In the genomic region with DNA sequence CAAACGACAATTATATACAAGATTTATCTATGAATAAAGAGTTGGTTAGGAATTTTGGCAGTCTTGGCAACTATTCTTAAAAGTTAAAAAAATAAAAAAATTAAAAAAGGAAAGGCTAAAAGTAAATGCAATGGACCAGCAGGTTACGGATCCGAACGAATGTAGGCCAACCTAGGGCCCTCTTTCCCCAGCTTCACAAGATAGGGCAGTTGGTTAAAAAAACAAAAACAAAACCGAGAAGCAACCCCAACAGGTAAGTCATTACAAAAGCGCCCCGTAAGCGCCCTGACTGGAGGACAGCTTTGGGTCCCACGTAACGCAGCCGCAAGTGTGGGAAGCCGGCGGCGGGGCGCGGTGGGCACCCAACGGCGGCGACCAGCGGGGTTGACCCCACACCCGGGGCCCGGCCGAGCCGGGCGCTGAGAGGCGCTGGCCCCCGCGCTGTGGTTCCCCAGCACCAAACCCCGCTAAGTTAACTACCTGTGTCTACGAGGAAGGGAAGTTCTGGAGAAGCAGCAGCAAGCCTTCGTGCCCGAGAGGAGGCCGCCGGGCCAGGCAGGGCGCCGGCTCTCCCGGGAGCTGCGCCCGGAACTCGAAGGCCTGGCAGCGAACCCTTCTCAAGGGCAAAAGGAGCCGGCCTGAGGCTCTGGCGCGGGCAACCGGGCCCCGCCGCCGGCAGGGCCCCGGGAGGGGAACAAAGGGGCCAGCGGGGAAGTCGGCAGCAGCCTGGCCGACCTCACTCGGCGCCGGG, we compare ENCODE assay signal across 1 cellular context.
TF ChIP-seq lines count a peak whose summit lies in the region.

No MANE protein-coding gene starts in this region.

TF ChIP-seq in HepG2, 621 proteins besides CTCF, POLR2A, EP300 and RAD21 (continued from another document and continues in another):
- TF ChIP-seq, protein P1, sequence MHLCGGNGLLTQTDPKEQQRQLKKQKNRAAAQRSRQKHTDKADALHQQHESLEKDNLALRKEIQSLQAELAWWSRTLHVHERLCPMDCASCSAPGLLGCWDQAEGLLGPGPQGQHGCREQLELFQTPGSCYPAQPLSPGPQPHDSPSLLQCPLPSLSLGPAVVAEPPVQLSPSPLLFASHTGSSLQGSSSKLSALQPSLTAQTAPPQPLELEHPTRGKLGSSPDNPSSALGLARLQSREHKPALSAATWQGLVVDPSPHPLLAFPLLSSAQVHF (CRISPR knock-in tag; IDR thresholded peaks at IDR 0.05), result no peak
- no peak for TF ChIP-seq NFE2 (CRISPR knock-in tag; IDR thresholded peaks at IDR 0.05)
- no peak; the same call in 1 of the 2 replicates for TF ChIP-seq ZNF776 (CRISPR knock-in tag; IDR thresholded peaks at IDR 0.05)
- TF ChIP-seq, protein P2, sequence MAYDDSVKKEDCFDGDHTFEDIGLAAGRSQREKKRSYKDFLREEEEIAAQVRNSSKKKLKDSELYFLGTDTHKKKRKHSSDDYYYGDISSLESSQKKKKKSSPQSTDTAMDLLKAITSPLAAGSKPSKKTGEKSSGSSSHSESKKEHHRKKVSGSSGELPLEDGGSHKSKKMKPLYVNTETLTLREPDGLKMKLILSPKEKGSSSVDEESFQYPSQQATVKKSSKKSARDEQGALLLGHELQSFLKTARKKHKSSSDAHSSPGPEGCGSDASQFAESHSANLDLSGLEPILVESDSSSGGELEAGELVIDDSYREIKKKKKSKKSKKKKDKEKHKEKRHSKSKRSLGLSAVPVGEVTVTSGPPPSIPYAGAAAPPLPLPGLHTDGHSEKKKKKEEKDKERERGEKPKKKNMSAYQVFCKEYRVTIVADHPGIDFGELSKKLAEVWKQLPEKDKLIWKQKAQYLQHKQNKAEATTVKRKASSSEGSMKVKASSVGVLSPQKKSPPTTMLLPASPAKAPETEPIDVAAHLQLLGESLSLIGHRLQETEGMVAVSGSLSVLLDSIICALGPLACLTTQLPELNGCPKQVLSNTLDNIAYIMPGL (CRISPR knock-in tag; IDR thresholded peaks at IDR 0.05; ENCODE audit: borderline replicate concordance in 1 of 2, low read depth in 1 of 2), result peak in 1 of 2 experiments; percentile 39; a peak in 1 of 4 replicates
- 0 out of 2 replicates have a peak, but pooled peaks have one; percentile 24 for TF ChIP-seq ZBTB8A (CRISPR knock-in tag; IDR thresholded peaks at IDR 0.05; ENCODE audit: borderline replicate concordance, low read depth)
- no peak for TF ChIP-seq ZBTB7B (CRISPR knock-in tag; IDR thresholded peaks at IDR 0.05)
- no peak for TF ChIP-seq STAG1 (CRISPR knock-in tag; IDR thresholded peaks at IDR 0.05)
- TF ChIP-seq ZNF432 (CRISPR knock-in tag; IDR thresholded peaks at IDR 0.05; ENCODE audit: borderline replicate concordance), result no peak
- no peak for TF ChIP-seq ZKSCAN1 (IDR thresholded peaks at IDR 0.05; ENCODE audit: low read length)
- TF ChIP-seq SP5 (CRISPR knock-in tag; IDR thresholded peaks at IDR 0.05; ENCODE audit: borderline replicate concordance, low read depth), result no peak
- no peak for TF ChIP-seq ZNF296 (CRISPR knock-in tag; conservative IDR thresholded peaks at IDR 0.05)
- TF ChIP-seq, protein P3, sequence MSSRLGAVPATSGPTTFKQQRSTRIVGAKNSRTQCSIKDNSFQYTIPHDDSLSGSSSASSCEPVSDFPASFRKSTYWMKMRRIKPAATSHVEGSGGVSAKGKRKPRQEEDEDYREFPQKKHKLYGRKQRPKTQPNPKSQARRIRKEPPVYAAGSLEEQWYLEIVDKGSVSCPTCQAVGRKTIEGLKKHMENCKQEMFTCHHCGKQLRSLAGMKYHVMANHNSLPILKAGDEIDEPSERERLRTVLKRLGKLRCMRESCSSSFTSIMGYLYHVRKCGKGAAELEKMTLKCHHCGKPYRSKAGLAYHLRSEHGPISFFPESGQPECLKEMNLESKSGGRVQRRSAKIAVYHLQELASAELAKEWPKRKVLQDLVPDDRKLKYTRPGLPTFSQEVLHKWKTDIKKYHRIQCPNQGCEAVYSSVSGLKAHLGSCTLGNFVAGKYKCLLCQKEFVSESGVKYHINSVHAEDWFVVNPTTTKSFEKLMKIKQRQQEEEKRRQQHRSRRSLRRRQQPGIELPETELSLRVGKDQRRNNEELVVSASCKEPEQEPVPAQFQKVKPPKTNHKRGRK (CRISPR knock-in tag; IDR thresholded peaks at IDR 0.05), result no peak
- peak; percentile 64; the same call in 1 of the 2 replicates for TF ChIP-seq ELF4 (CRISPR knock-in tag; IDR thresholded peaks at IDR 0.05; ENCODE audit: borderline replicate concordance)
- no peak for TF ChIP-seq TSC22D2 (CRISPR knock-in tag; IDR thresholded peaks at IDR 0.05; ENCODE audit: borderline replicate concordance)
- TF ChIP-seq, protein P4, sequence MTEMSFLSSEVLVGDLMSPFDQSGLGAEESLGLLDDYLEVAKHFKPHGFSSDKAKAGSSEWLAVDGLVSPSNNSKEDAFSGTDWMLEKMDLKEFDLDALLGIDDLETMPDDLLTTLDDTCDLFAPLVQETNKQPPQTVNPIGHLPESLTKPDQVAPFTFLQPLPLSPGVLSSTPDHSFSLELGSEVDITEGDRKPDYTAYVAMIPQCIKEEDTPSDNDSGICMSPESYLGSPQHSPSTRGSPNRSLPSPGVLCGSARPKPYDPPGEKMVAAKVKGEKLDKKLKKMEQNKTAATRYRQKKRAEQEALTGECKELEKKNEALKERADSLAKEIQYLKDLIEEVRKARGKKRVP (CRISPR knock-in tag; IDR thresholded peaks at IDR 0.05), result peak in 1 of 2 experiments; percentile 43; a peak in 1 of 4 replicates
- TF ChIP-seq, protein P5, sequence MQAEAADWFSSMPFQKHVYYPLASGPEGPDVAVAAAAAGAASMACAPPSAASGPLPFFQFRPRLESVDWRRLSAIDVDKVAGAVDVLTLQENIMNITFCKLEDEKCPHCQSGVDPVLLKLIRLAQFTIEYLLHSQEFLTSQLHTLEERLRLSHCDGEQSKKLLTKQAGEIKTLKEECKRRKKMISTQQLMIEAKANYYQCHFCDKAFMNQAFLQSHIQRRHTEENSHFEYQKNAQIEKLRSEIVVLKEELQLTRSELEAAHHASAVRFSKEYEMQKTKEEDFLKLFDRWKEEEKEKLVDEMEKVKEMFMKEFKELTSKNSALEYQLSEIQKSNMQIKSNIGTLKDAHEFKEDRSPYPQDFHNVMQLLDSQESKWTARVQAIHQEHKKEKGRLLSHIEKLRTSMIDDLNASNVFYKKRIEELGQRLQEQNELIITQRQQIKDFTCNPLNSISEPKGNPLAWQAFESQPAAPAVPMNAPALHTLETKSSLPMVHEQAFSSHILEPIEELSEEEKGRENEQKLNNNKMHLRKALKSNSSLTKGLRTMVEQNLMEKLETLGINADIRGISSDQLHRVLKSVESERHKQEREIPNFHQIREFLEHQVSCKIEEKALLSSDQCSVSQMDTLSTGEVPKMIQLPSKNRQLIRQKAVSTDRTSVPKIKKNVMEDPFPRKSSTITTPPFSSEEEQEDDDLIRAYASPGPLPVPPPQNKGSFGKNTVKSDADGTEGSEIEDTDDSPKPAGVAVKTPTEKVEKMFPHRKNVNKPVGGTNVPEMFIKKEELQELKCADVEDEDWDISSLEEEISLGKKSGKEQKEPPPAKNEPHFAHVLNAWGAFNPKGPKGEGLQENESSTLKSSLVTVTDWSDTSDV (CRISPR knock-in tag; IDR thresholded peaks at IDR 0.05), result no peak
- no peak for TF ChIP-seq HNF4G (IDR thresholded peaks at IDR 0.05; ENCODE audit: borderline replicate concordance, low read depth, low read length)
- no peak for TF ChIP-seq HNF4G (CRISPR knock-in tag; IDR thresholded peaks at IDR 0.05; ENCODE audit: borderline replicate concordance, low read depth)
- TF ChIP-seq WIZ (CRISPR knock-in tag; IDR thresholded peaks at IDR 0.05), result no peak
- TF ChIP-seq CBFB (CRISPR knock-in tag; IDR thresholded peaks at IDR 0.05), result no peak
- no peak for TF ChIP-seq ZNF547 (CRISPR knock-in tag; IDR thresholded peaks at IDR 0.05)
- TF ChIP-seq, protein P6, sequence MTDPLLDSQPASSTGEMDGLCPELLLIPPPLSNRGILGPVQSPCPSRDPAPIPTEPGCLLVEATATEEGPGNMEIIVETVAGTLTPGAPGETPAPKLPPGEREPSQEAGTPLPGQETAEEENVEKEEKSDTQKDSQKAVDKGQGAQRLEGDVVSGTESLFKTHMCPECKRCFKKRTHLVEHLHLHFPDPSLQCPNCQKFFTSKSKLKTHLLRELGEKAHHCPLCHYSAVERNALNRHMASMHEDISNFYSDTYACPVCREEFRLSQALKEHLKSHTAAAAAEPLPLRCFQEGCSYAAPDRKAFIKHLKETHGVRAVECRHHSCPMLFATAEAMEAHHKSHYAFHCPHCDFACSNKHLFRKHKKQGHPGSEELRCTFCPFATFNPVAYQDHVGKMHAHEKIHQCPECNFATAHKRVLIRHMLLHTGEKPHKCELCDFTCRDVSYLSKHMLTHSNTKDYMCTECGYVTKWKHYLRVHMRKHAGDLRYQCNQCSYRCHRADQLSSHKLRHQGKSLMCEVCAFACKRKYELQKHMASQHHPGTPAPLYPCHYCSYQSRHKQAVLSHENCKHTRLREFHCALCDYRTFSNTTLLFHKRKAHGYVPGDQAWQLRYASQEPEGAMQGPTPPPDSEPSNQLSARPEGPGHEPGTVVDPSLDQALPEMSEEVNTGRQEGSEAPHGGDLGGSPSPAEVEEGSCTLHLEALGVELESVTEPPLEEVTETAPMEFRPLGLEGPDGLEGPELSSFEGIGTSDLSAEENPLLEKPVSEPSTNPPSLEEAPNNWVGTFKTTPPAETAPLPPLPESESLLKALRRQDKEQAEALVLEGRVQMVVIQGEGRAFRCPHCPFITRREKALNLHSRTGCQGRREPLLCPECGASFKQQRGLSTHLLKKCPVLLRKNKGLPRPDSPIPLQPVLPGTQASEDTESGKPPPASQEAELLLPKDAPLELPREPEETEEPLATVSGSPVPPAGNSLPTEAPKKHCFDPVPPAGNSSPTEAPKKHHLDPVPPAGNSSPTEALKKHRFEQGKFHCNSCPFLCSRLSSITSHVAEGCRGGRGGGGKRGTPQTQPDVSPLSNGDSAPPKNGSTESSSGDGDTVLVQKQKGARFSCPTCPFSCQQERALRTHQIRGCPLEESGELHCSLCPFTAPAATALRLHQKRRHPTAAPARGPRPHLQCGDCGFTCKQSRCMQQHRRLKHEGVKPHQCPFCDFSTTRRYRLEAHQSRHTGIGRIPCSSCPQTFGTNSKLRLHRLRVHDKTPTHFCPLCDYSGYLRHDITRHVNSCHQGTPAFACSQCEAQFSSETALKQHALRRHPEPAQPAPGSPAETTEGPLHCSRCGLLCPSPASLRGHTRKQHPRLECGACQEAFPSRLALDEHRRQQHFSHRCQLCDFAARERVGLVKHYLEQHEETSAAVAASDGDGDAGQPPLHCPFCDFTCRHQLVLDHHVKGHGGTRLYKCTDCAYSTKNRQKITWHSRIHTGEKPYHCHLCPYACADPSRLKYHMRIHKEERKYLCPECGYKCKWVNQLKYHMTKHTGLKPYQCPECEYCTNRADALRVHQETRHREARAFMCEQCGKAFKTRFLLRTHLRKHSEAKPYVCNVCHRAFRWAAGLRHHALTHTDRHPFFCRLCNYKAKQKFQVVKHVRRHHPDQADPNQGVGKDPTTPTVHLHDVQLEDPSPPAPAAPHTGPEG (CRISPR knock-in tag; IDR thresholded peaks at IDR 0.05), result no peak
- TF ChIP-seq AGO2 (optimal IDR thresholded peaks at IDR 0.05; ENCODE audit: low read depth, low read length), result peak; percentile 95
- no peak; the same call in 1 of the 2 replicates for TF ChIP-seq ZFAT (CRISPR knock-in tag; conservative IDR thresholded peaks at IDR 0.05)
- TF ChIP-seq, protein P7, sequence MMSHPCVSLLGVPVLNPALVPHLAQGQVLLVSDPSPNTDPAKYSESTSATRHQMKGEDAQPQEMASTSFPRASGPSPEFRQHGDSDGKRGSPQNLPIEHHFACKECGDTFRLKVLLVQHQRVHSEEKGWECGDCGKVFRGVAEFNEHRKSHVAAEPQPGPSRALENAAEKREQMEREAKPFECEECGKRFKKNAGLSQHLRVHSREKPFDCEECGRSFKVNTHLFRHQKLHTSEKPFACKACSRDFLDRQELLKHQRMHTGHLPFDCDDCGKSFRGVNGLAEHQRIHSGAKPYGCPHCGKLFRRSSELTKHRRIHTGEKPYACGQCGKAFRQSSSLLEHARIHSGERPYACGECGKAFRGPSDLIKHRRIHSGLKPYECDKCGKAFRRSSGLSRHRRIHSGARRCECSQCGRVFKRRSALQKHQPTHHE (CRISPR knock-in tag; IDR thresholded peaks at IDR 0.05; ENCODE audit: borderline replicate concordance), result no peak
- TF ChIP-seq, protein P8, sequence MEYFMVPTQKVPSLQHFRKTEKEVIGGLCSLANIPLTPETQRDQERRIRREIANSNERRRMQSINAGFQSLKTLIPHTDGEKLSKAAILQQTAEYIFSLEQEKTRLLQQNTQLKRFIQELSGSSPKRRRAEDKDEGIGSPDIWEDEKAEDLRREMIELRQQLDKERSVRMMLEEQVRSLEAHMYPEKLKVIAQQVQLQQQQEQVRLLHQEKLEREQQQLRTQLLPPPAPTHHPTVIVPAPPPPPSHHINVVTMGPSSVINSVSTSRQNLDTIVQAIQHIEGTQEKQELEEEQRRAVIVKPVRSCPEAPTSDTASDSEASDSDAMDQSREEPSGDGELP (IDR thresholded peaks at IDR 0.05; ENCODE audit: borderline replicate concordance, low read depth), result no peak
- TF ChIP-seq ZNF883 (CRISPR knock-in tag; IDR thresholded peaks at IDR 0.05; ENCODE audit: not compliant biosample characterization), result no peak
- TF ChIP-seq SP1 (IDR thresholded peaks at IDR 0.05), result no peak
- no peak for TF ChIP-seq SP1 (CRISPR knock-in tag; IDR thresholded peaks at IDR 0.05)
- no peak for TF ChIP-seq ZNF468 (CRISPR knock-in tag; IDR thresholded peaks at IDR 0.05)
- TF ChIP-seq, protein P9, sequence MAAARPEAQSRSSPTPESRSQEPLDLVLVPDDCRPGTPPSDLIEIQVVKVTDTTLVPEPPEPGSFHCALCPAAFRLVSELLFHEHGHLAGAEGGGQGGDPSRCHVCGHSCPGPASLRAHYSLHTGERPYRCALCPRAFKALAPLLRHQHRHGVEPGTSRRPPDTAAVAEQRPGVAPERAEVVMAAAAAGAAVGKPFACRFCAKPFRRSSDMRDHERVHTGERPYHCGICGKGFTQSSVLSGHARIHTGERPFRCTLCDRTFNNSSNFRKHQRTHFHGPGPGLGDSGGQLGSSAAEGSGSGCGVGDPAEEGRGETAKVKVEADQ (CRISPR knock-in tag; IDR thresholded peaks at IDR 0.05; ENCODE audit: borderline replicate concordance), result no peak
- TF ChIP-seq, protein P10, sequence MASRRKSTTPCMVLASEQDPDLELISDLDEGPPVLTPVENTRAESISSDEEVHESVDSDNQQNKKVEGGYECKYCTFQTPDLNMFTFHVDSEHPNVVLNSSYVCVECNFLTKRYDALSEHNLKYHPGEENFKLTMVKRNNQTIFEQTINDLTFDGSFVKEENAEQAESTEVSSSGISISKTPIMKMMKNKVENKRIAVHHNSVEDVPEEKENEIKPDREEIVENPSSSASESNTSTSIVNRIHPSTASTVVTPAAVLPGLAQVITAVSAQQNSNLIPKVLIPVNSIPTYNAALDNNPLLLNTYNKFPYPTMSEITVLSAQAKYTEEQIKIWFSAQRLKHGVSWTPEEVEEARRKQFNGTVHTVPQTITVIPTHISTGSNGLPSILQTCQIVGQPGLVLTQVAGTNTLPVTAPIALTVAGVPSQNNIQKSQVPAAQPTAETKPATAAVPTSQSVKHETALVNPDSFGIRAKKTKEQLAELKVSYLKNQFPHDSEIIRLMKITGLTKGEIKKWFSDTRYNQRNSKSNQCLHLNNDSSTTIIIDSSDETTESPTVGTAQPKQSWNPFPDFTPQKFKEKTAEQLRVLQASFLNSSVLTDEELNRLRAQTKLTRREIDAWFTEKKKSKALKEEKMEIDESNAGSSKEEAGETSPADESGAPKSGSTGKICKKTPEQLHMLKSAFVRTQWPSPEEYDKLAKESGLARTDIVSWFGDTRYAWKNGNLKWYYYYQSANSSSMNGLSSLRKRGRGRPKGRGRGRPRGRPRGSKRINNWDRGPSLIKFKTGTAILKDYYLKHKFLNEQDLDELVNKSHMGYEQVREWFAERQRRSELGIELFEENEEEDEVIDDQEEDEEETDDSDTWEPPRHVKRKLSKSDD (CRISPR knock-in tag; IDR thresholded peaks at IDR 0.05; ENCODE audit: low read depth), result no peak
- no peak for TF ChIP-seq NFATC3 (CRISPR knock-in tag; IDR thresholded peaks at IDR 0.05)
